Comparison of ENCODE assay signal across 8 cellular contexts in the genomic region with DNA sequence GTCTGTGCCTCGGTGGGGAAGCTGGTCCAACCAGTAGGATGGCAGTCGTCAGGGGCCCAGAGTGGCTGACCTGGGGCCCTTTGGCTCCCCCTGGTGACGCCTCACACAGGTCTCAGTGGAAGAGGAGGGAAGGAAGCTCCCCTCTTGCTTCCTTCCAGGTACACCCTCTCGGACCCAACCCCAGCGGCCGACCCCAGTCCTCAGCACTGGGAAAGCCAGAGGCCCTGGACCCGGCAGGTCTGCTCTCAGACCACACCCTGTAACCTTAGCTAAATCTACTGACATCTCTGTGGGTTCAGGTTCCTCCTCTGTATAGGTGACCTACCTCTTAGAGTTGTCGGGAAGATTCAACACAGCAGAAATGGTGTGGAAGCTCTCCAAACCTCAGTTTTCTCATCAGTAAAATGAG. TPM values are rescaled to one million over a fixed set of nuclear protein-coding genes. Genes with fewer than 3 reads are reported as not detected.
DNase-seq lines count a peak whose midpoint lies in the region; ATAC-seq, FAIRE-seq and TF ChIP-seq lines count a peak whose summit lies in the region.

No MANE protein-coding gene starts in this region.

- peaks cover 14% of the 10 kb centered on the region for H3K27me3 ChIP-seq in ascending aorta

- no peak overlapping the region for H3K4me3 ChIP-seq in ascending aorta

- in situ Hi-C loops in KBM-7 (cut with MboI; ENCODE audit: low pct_unique_long_range_greater_than_20kb, low sequenced_read_pairs), result no loop called here

- H3K36me3 ChIP-seq in ascending aorta, result no peaks in the 10 kb centered on the region

- H3K27ac ChIP-seq in ascending aorta, result no peak overlapping the region

- no peak for FAIRE-seq in D721Med (lab: Jason Lieb, UNC)

- no peaks in the 10 kb centered on the region for H3K9me3 ChIP-seq in ascending aorta

- peaks cover 0 to 3% of the 10 kb centered on the region in 2 donors for H3K4me1 ChIP-seq in ascending aorta

- ATAC-seq in HG03108 (IDR thresholded peaks at IDR 0.05; ENCODE audit: unreplicated experiment), result no peak

- TF ChIP-seq CTCF in D721Med (IDR thresholded peaks at IDR 0.05; ENCODE audit: insufficient read depth, missing control alignments) (peak; percentile 50), ascending aorta (IDR thresholded peaks at IDR 0.05) (peak in 2 of 3 experiments; percentile 37 to 59)

- intact Hi-C loops in ascending aorta (cut with DNase I), result loop anchor here (1.0 kb wide), 1 partner anchor 72 kb away; no protein-coding TSS in a partner anchor

- DNase-seq in D721Med (ENCODE audit: insufficient read length, low spot score), result peak; percentile 35
- peak; percentile 62 for DNase-seq in KBM-7
- DNase-seq in T-helper 1 cell, result peak; percentile 26 to 64 (median 49)
- peak in 1 of 2 donors; percentile 70 for DNase-seq in ascending aorta (ENCODE audit: low spot score in 2 of 2)
- peak; percentile 53 for DNase-seq in iPS DF 4.7 (ENCODE audit: extremely low read depth, low spot score)
- DNase-seq in stimulated activated CD4-positive, alpha-beta T cell treated with anti-CD3 and anti-CD28 coated beads, Interleukin-1b, Interleukin-23, amount 100 ng/mL, for 48 hours, result peak; percentile 52
- no peak for DNase-seq in NCI-H2227 (lab: John Stamatoyannopoulos, UW; ENCODE audit: unreplicated experiment)

RNA-seq across cellular contexts. Expression of a gene that starts 3.4 kb away (rescaled TPM):
- total RNA-seq in ascending aorta, result 2.9 TPM
